5 cellular contexts compared by ENCODE assay signal in genomic region chr1:19636749-19637148, GRCh38. TPM values are rescaled to one million over a fixed set of nuclear protein-coding genes. Genes with fewer than 3 reads are reported as not detected.
"Had no signal": no experiment of that assay in that cellular context is flagged by ENCODE, and none has a peak within 500 bp of the region (broad histone marks: within the 10 kb centered on the region; RNA-seq: fewer than 3 reads in every experiment).

No MANE protein-coding gene starts in this region.

RNA-seq across cellular contexts. Expression of gene HTR6, which starts 27.9 kb away (rescaled TPM):
- total RNA-seq: GM23248, H4, HT-29, IMR-90, K562 had no signal
